Comparison of ENCODE assay signal across 9 cellular contexts in genomic region chr1:86616871-86617270, GRCh38.
A peak's percentile ranks its signal among the peaks of the same experiment; 100 is the strongest.
DNase-seq lines count a peak whose midpoint lies in the region; ATAC-seq and TF ChIP-seq lines count a peak whose summit lies in the region.
"Had no signal": no experiment of that assay in that cellular context is flagged by ENCODE, and none has a peak within 500 bp of the region (broad histone marks: within the 10 kb centered on the region; RNA-seq: fewer than 3 reads in every experiment).

No MANE protein-coding gene starts in this region.

- H3K9ac ChIP-seq in Karpas-422 (ENCODE audit: low read length), result peak overlapping the region; percentile 20; the same call in 1 of the 2 replicates

- H3K36me3 Mint-ChIP-seq in CD4-positive, alpha-beta memory T cell, result peaks cover 0 to 3% of the 10 kb centered on the region in 2 donors

- no peak for TF ChIP-seq POLR2A in lower leg skin (IDR thresholded peaks at IDR 0.05)

- H3K4me3 Mint-ChIP-seq in CD4-positive, alpha-beta memory T cell, result no peak overlapping the region

- peaks cover 2 to 31% (median 25%) of the 10 kb centered on the region in 8 donors for H3K9me3 Mint-ChIP-seq in CD4-positive, alpha-beta memory T cell

- peaks cover 0 to 2% (median under 1%) of the 10 kb centered on the region in 4 donors for H3K4me1 Mint-ChIP-seq in CD4-positive, alpha-beta memory T cell

- intact Hi-C loops in CD4-positive, alpha-beta memory T cell (cut with micrococcal nuclease), result no loop called here
- intact Hi-C loops in lower leg skin (cut with DNase I; ENCODE audit: low total_unique reads), result no loop called here

- DNase-seq in Karpas-422 (peak; percentile 95), hepatocyte (ENCODE audit: low spot score) (peak; percentile 29), HPDE6-E6E7 (ENCODE audit: extremely low spot score) (no peak), lower leg skin (ENCODE audit: low spot score in 2 of 2) (no peak), NCI-H526 treated with DMSO at 0.1 percent for 48 hours (lab: John Stamatoyannopoulos, UW) (no peak)
- no peak for DNase-seq in CD4-positive, alpha-beta memory T cell
- DNase-seq: stimulated activated CD4-positive, alpha-beta T cell treated with anti-CD3 and anti-CD28 coated beads, Interleukin-15, amount 100 ng/mL, for 24 hours had no signal

- H3K27ac ChIP-seq in Karpas-422 (ENCODE audit: low read length) (peak overlapping the region; percentile 87), hepatocyte (peak overlapping the region; percentile 63)
- no peak overlapping the region for H3K27ac ChIP-seq in CD4-positive, alpha-beta memory T cell (ENCODE audit: low read depth, low read length)

- CTCF ChIA-PET in CD4-positive, alpha-beta memory T cell (lab: Charles Lee; ENCODE audit: partially characterized antibody), result no interaction called here

- no peaks in the 10 kb centered on the region for H4K20me1 ChIP-seq in Karpas-422 (ENCODE audit: insufficient read depth, low read depth, low read length)
- H4K20me1 ChIP-seq in hepatocyte (ENCODE audit: insufficient read depth, poor library complexity, severe bottlenecking), result no peaks in the 10 kb centered on the region

- peaks cover 22% of the 10 kb centered on the region for H3K4me1 ChIP-seq in Karpas-422 (ENCODE audit: low read length)
- H3K4me1 ChIP-seq in hepatocyte (ENCODE audit: insufficient read depth), result peaks cover 3% of the 10 kb centered on the region
- H3K4me1 ChIP-seq in CD4-positive, alpha-beta memory T cell (ENCODE audit: insufficient read depth, low read length), result no peaks in the 10 kb centered on the region

- H3K27me3 ChIP-seq in Karpas-422 (ENCODE audit: low read length) (0 out of 2 replicates have a peak, but pooled peaks cover 2% of the 10 kb centered on the region), hepatocyte (no peaks in the 10 kb centered on the region)
- no peaks in the 10 kb centered on the region for H3K27me3 ChIP-seq in CD4-positive, alpha-beta memory T cell (ENCODE audit: insufficient read depth, low read length)

- TF ChIP-seq CTCF in hepatocyte (IDR thresholded peaks at IDR 0.05; ENCODE audit: poor library complexity) (no peak), lower leg skin (IDR thresholded peaks at IDR 0.05) (no peak)

- H3K4me3 ChIP-seq in Karpas-422 (ENCODE audit: low read length) (peak overlapping the region; percentile 26; the same call in 1 of the 2 replicates), hepatocyte (no peak overlapping the region), lower leg skin (ENCODE audit: low read depth, poor library complexity, severe bottlenecking) (no peak overlapping the region)
- no peak overlapping the region for H3K4me3 ChIP-seq in CD4-positive, alpha-beta memory T cell (ENCODE audit: low read length in 2 of 2)

- H3K9me2 ChIP-seq in Karpas-422 (replicated peaks; ENCODE audit: insufficient read depth, low read length) (no peaks in the 10 kb centered on the region), hepatocyte (replicated peaks; ENCODE audit: insufficient read depth) (no peaks in the 10 kb centered on the region)

- H2AFZ ChIP-seq in Karpas-422 (ENCODE audit: low read length) (peak overlapping the region; percentile 96), hepatocyte (no peak overlapping the region)

- peaks cover 5 to 10% of the 10 kb centered on the region in 2 donors for H3K27me3 Mint-ChIP-seq in CD4-positive, alpha-beta memory T cell

- H3K4me2 ChIP-seq in Karpas-422 (ENCODE audit: low read depth, low read length, poor library complexity, severe bottlenecking) (peak overlapping the region; percentile 70), hepatocyte (no peak overlapping the region)

- H3K27ac Mint-ChIP-seq in CD4-positive, alpha-beta memory T cell, result no peak overlapping the region

- H3K36me3 ChIP-seq in Karpas-422 (ENCODE audit: insufficient read depth, low read length), result no peaks in the 10 kb centered on the region
- no peaks in the 10 kb centered on the region for H3K36me3 ChIP-seq in hepatocyte (replicated peaks; ENCODE audit: insufficient read depth, low read depth)
- H3K36me3 ChIP-seq in CD4-positive, alpha-beta memory T cell (ENCODE audit: insufficient read depth, low read length), result no peaks in the 10 kb centered on the region

- H3K9me3 ChIP-seq in Karpas-422 (ENCODE audit: low read length), result no peaks in the 10 kb centered on the region
- H3K9me3 ChIP-seq in hepatocyte (ENCODE audit: low read depth), result no peaks in the 10 kb centered on the region
- H3K9me3 ChIP-seq in CD4-positive, alpha-beta memory T cell (ENCODE audit: control insufficient read depth in 1 of 2, low read length in 2 of 2), result no peaks in the 10 kb centered on the region

- H3K79me2 ChIP-seq in Karpas-422 (ENCODE audit: low read length), result no peaks in the 10 kb centered on the region
- no peaks in the 10 kb centered on the region for H3K79me2 ChIP-seq in hepatocyte

- WGBS in hepatocyte (ENCODE audit: low lambda C conversion rate, missing lambda C conversion rate), result 58% methylated on average over 1 of the region's 1 CpG
- 34 to 36% methylated on average over 1 of the region's 1 CpG for WGBS in lower leg skin, 2 donors

- ATAC-seq in GM18508 (IDR thresholded peaks at IDR 0.05; ENCODE audit: insufficient read depth, unreplicated experiment), result peak; percentile 100
- ATAC-seq in GM21825 (IDR thresholded peaks at IDR 0.05; ENCODE audit: unreplicated experiment), result peak; percentile 99

- POLR2A ChIA-PET in CD4-positive, alpha-beta memory T cell (lab: Charles Lee; ENCODE audit: partially characterized antibody), result no interaction called here

Comparison
In these comparisons a context has a peak if more than half of its experiments do, and no peak if none do; other contexts are left out.
1. DNase-seq: peak in Karpas-422 (single experiment) and hepatocyte (single experiment); none in HPDE6-E6E7 (single experiment), CD4-positive, alpha-beta memory T cell (0 of 5), lower leg skin (0 of 2) and NCI-H526 treated with DMSO at 0.1 percent for 48 hours (single experiment).